8 cellular contexts compared by ENCODE assay signal in the genomic region with DNA sequence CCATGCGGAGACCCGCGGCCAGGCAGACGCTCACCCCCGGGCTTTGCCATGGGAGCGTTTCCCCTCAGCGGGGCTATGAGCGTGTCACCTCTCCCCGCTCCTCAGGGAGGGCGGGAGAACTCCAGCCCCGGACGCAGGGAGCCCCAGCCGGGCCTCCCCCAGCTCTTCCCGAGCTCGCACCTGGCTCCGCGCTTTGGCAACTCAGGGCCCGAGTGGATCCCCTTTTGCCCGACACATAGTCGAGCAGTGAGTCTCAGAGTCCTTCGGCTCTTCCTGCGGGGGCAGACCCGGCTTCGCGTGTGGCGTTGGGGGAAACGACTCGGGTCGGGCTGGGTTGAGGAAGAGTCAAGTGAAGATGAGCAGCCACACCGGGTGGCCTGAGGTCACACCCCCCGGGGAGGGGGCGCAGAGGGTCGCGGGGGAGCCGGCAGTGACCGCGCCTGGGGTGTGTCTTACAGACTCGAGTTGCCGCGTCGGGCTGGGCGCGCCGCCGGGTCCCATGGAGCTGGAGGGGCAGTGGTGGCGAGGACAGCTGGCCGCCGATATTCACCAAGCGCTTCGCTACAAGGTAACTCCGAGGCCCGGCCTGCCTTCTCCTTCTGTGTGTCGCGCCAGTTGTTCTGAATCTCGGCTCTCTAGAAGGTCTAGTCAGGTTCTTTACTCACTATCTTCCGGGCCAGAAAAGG. TPM values are rescaled to one million over a fixed set of nuclear protein-coding genes. Genes with fewer than 3 reads are reported as not detected.
A peak's percentile ranks its signal among the peaks of the same experiment; 100 is the strongest.
DNase-seq lines count a peak whose midpoint lies in the region; ATAC-seq and TF ChIP-seq lines count a peak whose summit lies in the region.

No MANE protein-coding gene starts in this region.

- H3K36me3 ChIP-seq in transverse colon = no peaks in the 10 kb centered on the region

- H3K9me3 ChIP-seq in transverse colon = no peaks in the 10 kb centered on the region

- H3K9me3 Mint-ChIP-seq in activated naive CD4-positive, alpha-beta T cell treated with anti-CD3 and anti-CD28 coated beads, Interleukin-2, amount 50 U/mL, for 72 hours = peaks cover 3 to 4% of the 10 kb centered on the region in 2 donors
- H3K9me3 Mint-ChIP-seq in osteocyte (ENCODE audit: unreplicated experiment) = no peaks in the 10 kb centered on the region

- TF ChIP-seq CTCF in osteocyte (IDR thresholded peaks at IDR 0.05) (no peak), transverse colon (IDR thresholded peaks at IDR 0.05) (no peak)

- H3K27ac ChIP-seq in transverse colon = peak overlapping the region; percentile 88 to 95 (median 92)

- in situ Hi-C loops in SK-MEL-5 (cut with HindIII; ENCODE audit: low pct_unique_long_range_greater_than_20kb, low sequenced_read_pairs) (no loop called here), transverse colon (cut with MboI; ENCODE audit: low pct_ligation_motif_present in 1 of 4, low pct_unique_long_range_greater_than_20kb in 1 of 4, low sequenced_read_pairs in 3 of 4) (no loop called here)

- peak overlapping the region; percentile 94 for H3K4me3 Mint-ChIP-seq in osteocyte (ENCODE audit: unreplicated experiment)

- DNase-seq in D341Med (ENCODE audit: low spot score) (peak; percentile 58), HPDE6-E6E7 (ENCODE audit: extremely low spot score) (peak; percentile 47), SK-MEL-5 (ENCODE audit: low read depth, low spot score) (peak; percentile 2), Right ventricle myocardium inferior (ENCODE audit: missing footprints) (peak; percentile 84), osteocyte (ENCODE audit: extremely low spot score, unreplicated experiment) (peak; percentile 86), transverse colon (peak; percentile 59)
- DNase-seq in activated naive CD4-positive, alpha-beta T cell treated with anti-CD3 and anti-CD28 coated beads, Interleukin-2, amount 50 U/mL, for 72 hours (ENCODE audit: low spot score in 2 of 2) = peak; percentile 50 to 76

- WGBS in transverse colon (ENCODE audit: low coverage in 1 of 2), 2 donors = 0% methylated on average over 54 of the region's 56 CpGs; no CpG with 5 or more reads in 1 of the 2 donors

- H3K4me1 Mint-ChIP-seq in osteocyte (ENCODE audit: unreplicated experiment) = peaks cover 22% of the 10 kb centered on the region

- intact Hi-C loops in Right ventricle myocardium inferior (cut with DNase I) = loop anchor here (2.0 kb wide), 1 partner anchor 45 kb away; no protein-coding TSS in a partner anchor
- intact Hi-C loops in transverse colon (cut with DNase I; ENCODE audit: low total_unique reads) = no loop called here

- H3K27me3 Mint-ChIP-seq in osteocyte (ENCODE audit: unreplicated experiment) = peaks cover under 1% of the 10 kb centered on the region

- peak overlapping the region; percentile 91 to 93 for H3K27ac Mint-ChIP-seq in activated naive CD4-positive, alpha-beta T cell treated with anti-CD3 and anti-CD28 coated beads, Interleukin-2, amount 50 U/mL, for 72 hours
- H3K27ac Mint-ChIP-seq in osteocyte (ENCODE audit: unreplicated experiment) = peak overlapping the region; percentile 93

- peaks cover 25 to 40% of the 10 kb centered on the region in 2 donors for H3K36me3 Mint-ChIP-seq in activated naive CD4-positive, alpha-beta T cell treated with anti-CD3 and anti-CD28 coated beads, Interleukin-2, amount 50 U/mL, for 72 hours
- H3K36me3 Mint-ChIP-seq in osteocyte (ENCODE audit: unreplicated experiment) = peaks cover 8% of the 10 kb centered on the region

- peak overlapping the region; percentile 71 to 96 (median 84) for H3K4me3 ChIP-seq in transverse colon

- TF ChIP-seq EP300 in transverse colon (IDR thresholded peaks at IDR 0.05; ENCODE audit: low read depth) = no peak

- TF ChIP-seq POLR2A in transverse colon (IDR thresholded peaks at IDR 0.05) = no peak

- ATAC-seq in GM21360 (IDR thresholded peaks at IDR 0.05; ENCODE audit: unreplicated experiment) = peak; percentile 44
- peak; percentile 59 to 62 for ATAC-seq in activated naive CD4-positive, alpha-beta T cell treated with anti-CD3 and anti-CD28 coated beads, Interleukin-2, amount 50 U/mL, for 72 hours
- peak; percentile 61 for ATAC-seq in Right ventricle myocardium inferior

- H3K4me1 ChIP-seq in transverse colon = peaks cover 6 to 35% (median 17%) of the 10 kb centered on the region in 4 donors

- H3K27me3 ChIP-seq in transverse colon = no peaks in the 10 kb centered on the region

RNA-seq across cellular contexts. Expression of a gene that starts 0.7 kb away (rescaled TPM):
- total RNA-seq in SK-MEL-5 (2014; rRNA removed; shearing (Covaris generic)) = 4.7 and 5.2 TPM in 2 replicates
- polyA plus RNA-seq in SK-MEL-5 (2015; cell fraction: cytosol; rRNA removed) = 3.8 and 8.2 TPM in 2 replicates
- polyA plus RNA-seq in SK-MEL-5 (2015; cell fraction: nucleus; rRNA removed) = 8.6 and 10.4 TPM in 2 replicates
- total RNA-seq in activated naive CD4-positive, alpha-beta T cell treated with anti-CD3 and anti-CD28 coated beads, Interleukin-2, amount 50 U/mL, for 72 hours = 1 to 10 TPM; 3.9 to 5.5 TPM
- total RNA-seq in Right ventricle myocardium inferior (2.7 TPM), osteocyte (6.9 and 9.6 TPM in 2 replicates), transverse colon (1 to 10 TPM in 3 of 4 donors, under 1 TPM in 1; 1.00 to 7.1 (median 5.6) TPM)

Comparison
In these comparisons a context has a peak if more than half of its experiments do, and no peak if none do; other contexts are left out.
1. Peak in every context shown above with its lines: DNase-seq, ATAC-seq, H3K4me3 ChIP-seq and H3K27ac ChIP-seq.
2. DNase-seq: peak in every context shown above with its lines; median percentile 86 in osteocyte; 84 in Right ventricle myocardium inferior; 63 in activated naive CD4-positive, alpha-beta T cell treated with anti-CD3 and anti-CD28 coated beads, Interleukin-2, amount 50 U/mL, for 72 hours; 59 in transverse colon; 58 in D341Med; 47 in HPDE6-E6E7; 2 in SK-MEL-5.